ENCODE assay signal across 8 cellular contexts in the genomic region with DNA sequence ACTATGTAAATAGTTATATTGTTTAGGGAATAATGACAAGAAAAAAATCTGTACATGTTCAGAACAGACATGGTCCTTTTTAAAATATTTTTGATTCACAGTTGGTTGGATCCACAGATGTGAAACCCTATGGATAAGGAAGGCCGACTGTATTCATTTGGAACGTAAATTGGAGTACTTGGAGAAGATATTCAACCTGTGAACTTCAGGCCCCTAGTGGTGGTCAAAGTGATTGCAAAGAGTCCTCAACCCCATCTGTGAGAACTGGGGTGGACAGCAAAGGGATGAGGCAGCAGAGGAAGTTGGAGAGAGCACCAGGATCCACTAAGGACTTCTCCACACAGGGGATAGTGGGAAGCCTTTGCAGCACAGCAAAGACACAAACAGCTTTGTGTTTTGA. TPM values are rescaled to one million over a fixed set of nuclear protein-coding genes. Genes with fewer than 3 reads are reported as not detected.
DNase-seq lines count a peak whose midpoint lies in the region; ATAC-seq and TF ChIP-seq lines count a peak whose summit lies in the region.

No MANE protein-coding gene starts in this region.

- TF ChIP-seq CTCF in GM13976 (IDR thresholded peaks at IDR 0.05; ENCODE audit: borderline replicate concordance, control extremely low read depth, extremely low read depth, insufficient read depth, missing control alignments): peak; percentile 23
- peak; percentile 77 for TF ChIP-seq CTCF in OCI-LY7 (conservative IDR thresholded peaks at IDR 0.05; ENCODE audit: low read length)
- TF ChIP-seq CTCF in spleen (IDR thresholded peaks at IDR 0.05 in 8 of 11, conservative IDR thresholded peaks at IDR 0.05 in 3 of 11): peak in 7 of 11 experiments; percentile 22 to 61 (median 39)
- TF ChIP-seq CTCF in right atrium auricular region (IDR thresholded peaks at IDR 0.05): peak in 1 of 2 donors; percentile 58

- no peak overlapping the region for H2AFZ ChIP-seq in OCI-LY7 (ENCODE audit: low read length)

- no TSS peak for BruUV-seq in OCI-LY7 (replicated peaks; lab: Mats Ljungman, UMichigan)

- in situ Hi-C loops in GM13976 (cut with MboI; ENCODE audit: low sequenced_read_pairs, unreplicated experiment): no loop called here

- no peak overlapping the region for H3K27ac ChIP-seq in OCI-LY7 (ENCODE audit: low read depth, low read length, poor library complexity, severe bottlenecking)
- H3K27ac ChIP-seq in spleen: no peak overlapping the region
- H3K27ac ChIP-seq in right atrium auricular region: no peak overlapping the region

- CTCF ChIA-PET in OCI-LY7 (lab: Charles Lee; ENCODE audit: unreplicated experiment): no interaction called here

- H3K9me3 ChIP-seq in OCI-LY7 (ENCODE audit: low read length) (no peaks in the 10 kb centered on the region), spleen (peaks cover 0 to 4% (median 0%) of the 10 kb centered on the region in 8 donors), right atrium auricular region (no peaks in the 10 kb centered on the region)

- no peaks in the 10 kb centered on the region for H4K20me1 ChIP-seq in OCI-LY7 (ENCODE audit: insufficient read depth, low read length)

- no peaks in the 10 kb centered on the region for H3K36me3 ChIP-seq in OCI-LY7 (ENCODE audit: insufficient read depth, low read length)
- H3K36me3 ChIP-seq in spleen: no peaks in the 10 kb centered on the region
- H3K36me3 ChIP-seq in right atrium auricular region: no peaks in the 10 kb centered on the region

- DNase-seq in AG08395 (ENCODE audit: low spot score): peak; percentile 66
- DNase-seq in GM13976 (ENCODE audit: low spot score): no peak
- peak; percentile 28 for DNase-seq in OCI-LY7 (ENCODE audit: low spot score)
- peak; percentile 13 to 16 for DNase-seq in erythroblast (lab: John Stamatoyannopoulos, UW)
- no peak for DNase-seq in spleen
- no peak for DNase-seq in NCI-H2171 (lab: John Stamatoyannopoulos, UW)
- DNase-seq in right atrium auricular region (ENCODE audit: low spot score): no peak

- WGBS in spleen, 5 donors: 41 to 60% (median 50%) methylated on average over 2 of the region's 2 CpGs

- no peak overlapping the region for H3K4me3 ChIP-seq in OCI-LY7 (ENCODE audit: low read depth, low read length, poor library complexity, severe bottlenecking)
- H3K4me3 ChIP-seq in spleen: no peak overlapping the region
- no peak overlapping the region for H3K4me3 ChIP-seq in right atrium auricular region

- H3K27me3 ChIP-seq in spleen (replicated peaks in 1 of 7): no peaks in the 10 kb centered on the region
- no peaks in the 10 kb centered on the region for H3K27me3 ChIP-seq in right atrium auricular region

- no peaks in the 10 kb centered on the region for H3K9me2 ChIP-seq in OCI-LY7 (ENCODE audit: insufficient read depth, low read length)

- intact Hi-C loops in OCI-LY7 (cut with micrococcal nuclease; ENCODE audit: unreplicated experiment) (no loop called here), spleen (cut with DNase I; ENCODE audit: low total_unique reads) (loop anchor here (5.0 kb wide), 1 partner anchor 212 kb away; no protein-coding TSS in a partner anchor)

- no peak for ATAC-seq in GM21390 (IDR thresholded peaks at IDR 0.05; ENCODE audit: unreplicated experiment)

- H3K4me1 ChIP-seq in OCI-LY7 (ENCODE audit: insufficient read depth, low read length, poor library complexity, severe bottlenecking) (no peaks in the 10 kb centered on the region), spleen (peaks cover 0 to 11% (median 0%) of the 10 kb centered on the region in 6 donors), right atrium auricular region (no peaks in the 10 kb centered on the region)

- no peaks in the 10 kb centered on the region for H3K79me2 ChIP-seq in OCI-LY7 (ENCODE audit: insufficient read depth, low read depth, low read length)

- TF ChIP-seq POLR2A in erythroblast (IDR thresholded peaks at IDR 0.05; ENCODE audit: low read length): no peak
- no peak for TF ChIP-seq POLR2A in spleen (IDR thresholded peaks at IDR 0.05)

- H3K4me2 ChIP-seq in OCI-LY7 (ENCODE audit: low read length): no peak overlapping the region

- POLR2A ChIA-PET in OCI-LY7 (lab: Charles Lee): no interaction called here

RNA-seq across cellular contexts. Expression of a gene that starts 6.2 kb away (rescaled TPM):
- total RNA-seq in OCI-LY7 (2014; rRNA removed; shearing (Covaris generic)): not detected in 2 replicates
- not detected in 2 replicates for total RNA-seq in OCI-LY7 (2022)
- total RNA-seq in spleen: 100 to 1,000 TPM in 6 of 7 donors, 10 to 100 TPM in 1; 95.5 to 739 (median 169) TPM
- polyA plus RNA-seq in spleen: 1,000 to 10,000 TPM in 2 of 3 donors, 100 to 1,000 TPM in 1; 418 to 1,297 (median 1,076) TPM
- total RNA-seq in right atrium auricular region: not detected

Comparison
In these comparisons a context has a peak if more than half of its experiments do, and no peak if none do; other contexts are left out.
1. DNase-seq: peak in AG08395 (single experiment), OCI-LY7 (single experiment) and erythroblast (2 of 2); none in GM13976 (single experiment), spleen (single experiment), NCI-H2171 (single experiment) and right atrium auricular region (single experiment).
2. RNA of a gene that starts 6.2 kb away (total RNA-seq): 95.5 to 739 TPM in spleen; not detected in OCI-LY7 and not detected in right atrium auricular region; every median in the first group is over 10 times any median in the second.